28 cellular contexts compared by ENCODE assay signal in genomic region chr6:152836523-152836922, GRCh38.
"Had no signal": no experiment of that assay in that cellular context is flagged by ENCODE, and none has a peak within 500 bp of the region (broad histone marks: within the 10 kb centered on the region; RNA-seq: fewer than 3 reads in every experiment).

No MANE protein-coding gene starts in this region.

- DNase-seq: activated CD4-positive, alpha-beta T cell treated with anti-CD3 and anti-CD28 coated beads, Interleukin-2, amount 10 ng/mL, durations not matched to agents 24 days and 14 days; activated CD4-positive, alpha-beta T cell treated with anti-CD3 and anti-CD28 coated beads, Interleukin-2, amount 50 U/mL, for 4 hours; activated CD8-positive, alpha-beta T cell treated with anti-CD3 and anti-CD28 coated beads for 36 hours; activated effector memory CD4-positive, alpha-beta T cell treated with anti-CD3 and anti-CD28 coated beads, Interleukin-2, amount 50 U/mL, for 16 hours; activated naive CD4-positive, alpha-beta T cell treated with anti-CD3 and anti-CD28 coated beads for 36 hours; activated T-cell treated with anti-CD3 and anti-CD28 coated beads, Interleukin-2, amount 50 U/mL, for 1 hour; activated T-cell treated with anti-CD3 and anti-CD28 coated beads, Interleukin-2, amount 50 U/mL, for 72 hours; adrenal gland; body of pancreas; Kasumi-1; KG1; MG63; MV-4-11; NCI-H1092 treated with DMSO at 0.1 percent for 48 hours; NCI-H1417; NCI-H146; NCI-H187; NCI-H2029 treated with DMSO at 0.1 percent for 48 hours; NCI-H2107; NCI-H226; NCI-H524 treated with DMSO at 0.1 percent for 48 hours; NK-92 treated with Interleukin-12 subunit alpha and Interleukin-12 subunit beta, amount 100 ng/mL, for 24 hours; Right ventricle myocardium superior; T1000; WERI-Rb-1 had no signal

- H3K36me3 ChIP-seq: adrenal gland, breast epithelium, MG63, WERI-Rb-1 had no signal

- ATAC-seq: activated CD8-positive, alpha-beta T cell treated with anti-CD3 and anti-CD28 coated beads for 36 hours; activated naive CD4-positive, alpha-beta T cell treated with anti-CD3 and anti-CD28 coated beads, Interleukin-2, amount 50 U/mL, for 72 hours; activated T-cell treated with anti-CD3 and anti-CD28 coated beads, Interleukin-2, amount 50 U/mL, for 72 hours; activated T-helper 17 cell treated with anti-CD3 and anti-CD28 coated beads, Interleukin-2, amount 50 U/mL, for 72 hours; body of pancreas had no signal

- H3K4me1 ChIP-seq: adrenal gland, body of pancreas, breast epithelium had no signal

- H3K27ac ChIP-seq: adrenal gland, body of pancreas, breast epithelium, WERI-Rb-1 had no signal

- H3K4me3 ChIP-seq: adrenal gland, body of pancreas, breast epithelium, MG63 had no signal

- H3K27me3 ChIP-seq: adrenal gland, body of pancreas, breast epithelium, MG63 had no signal

- H3K9me3 ChIP-seq: adrenal gland, body of pancreas, breast epithelium, MG63 had no signal
